Comparison of ENCODE assay signal across 1 cellular context in the genomic region with DNA sequence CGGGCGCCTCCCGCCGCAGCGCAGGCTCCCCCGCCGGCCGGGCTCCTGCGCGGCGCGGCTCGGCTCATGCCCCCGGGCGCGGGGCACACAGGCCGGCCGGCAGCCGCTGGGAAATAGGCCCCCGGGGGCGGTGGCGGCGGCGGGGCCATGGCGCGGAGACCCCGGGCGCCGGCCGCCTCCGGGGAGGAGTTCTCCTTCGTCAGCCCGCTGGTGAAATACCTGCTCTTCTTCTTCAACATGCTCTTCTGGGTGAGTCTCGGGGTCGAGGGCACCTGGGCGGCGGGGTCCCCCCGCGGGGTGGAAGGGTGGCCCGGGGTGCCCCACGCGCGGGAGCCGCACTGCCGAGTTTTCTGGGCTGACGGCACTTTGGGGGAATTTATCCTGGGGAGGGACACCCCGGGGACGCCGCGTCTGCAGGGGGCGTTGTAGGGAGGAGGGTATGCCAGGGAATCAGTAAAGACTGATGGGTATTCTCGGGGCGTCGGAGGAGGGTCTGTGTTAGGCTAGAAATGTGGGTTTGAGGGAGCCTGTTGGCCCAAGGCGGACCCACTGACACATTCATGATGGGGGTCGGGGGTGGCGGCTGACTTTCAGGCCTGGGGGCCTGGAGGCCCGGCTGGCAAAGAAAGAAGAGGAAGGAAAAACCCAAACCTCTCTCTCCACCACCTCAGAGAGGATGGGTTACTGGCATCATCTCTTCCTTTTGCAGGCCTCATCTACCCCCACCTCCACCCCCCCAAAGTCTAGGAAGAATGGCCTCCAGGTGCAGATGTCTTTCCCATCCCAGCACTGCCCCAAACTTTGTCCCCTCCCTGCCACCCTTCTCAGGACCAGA.
TF ChIP-seq lines count a peak whose summit lies in the region.

No MANE protein-coding gene starts in this region.

TF ChIP-seq in GM12878, 131 proteins besides CTCF, POLR2A, EP300 and RAD21 (continued from another document and continues in another):
- TF ChIP-seq, protein P1, sequence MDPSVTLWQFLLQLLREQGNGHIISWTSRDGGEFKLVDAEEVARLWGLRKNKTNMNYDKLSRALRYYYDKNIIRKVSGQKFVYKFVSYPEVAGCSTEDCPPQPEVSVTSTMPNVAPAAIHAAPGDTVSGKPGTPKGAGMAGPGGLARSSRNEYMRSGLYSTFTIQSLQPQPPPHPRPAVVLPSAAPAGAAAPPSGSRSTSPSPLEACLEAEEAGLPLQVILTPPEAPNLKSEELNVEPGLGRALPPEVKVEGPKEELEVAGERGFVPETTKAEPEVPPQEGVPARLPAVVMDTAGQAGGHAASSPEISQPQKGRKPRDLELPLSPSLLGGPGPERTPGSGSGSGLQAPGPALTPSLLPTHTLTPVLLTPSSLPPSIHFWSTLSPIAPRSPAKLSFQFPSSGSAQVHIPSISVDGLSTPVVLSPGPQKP (IDR thresholded peaks at IDR 0.05; ENCODE audit: low read depth, low read length), result no peak
- TF ChIP-seq, protein P2, sequence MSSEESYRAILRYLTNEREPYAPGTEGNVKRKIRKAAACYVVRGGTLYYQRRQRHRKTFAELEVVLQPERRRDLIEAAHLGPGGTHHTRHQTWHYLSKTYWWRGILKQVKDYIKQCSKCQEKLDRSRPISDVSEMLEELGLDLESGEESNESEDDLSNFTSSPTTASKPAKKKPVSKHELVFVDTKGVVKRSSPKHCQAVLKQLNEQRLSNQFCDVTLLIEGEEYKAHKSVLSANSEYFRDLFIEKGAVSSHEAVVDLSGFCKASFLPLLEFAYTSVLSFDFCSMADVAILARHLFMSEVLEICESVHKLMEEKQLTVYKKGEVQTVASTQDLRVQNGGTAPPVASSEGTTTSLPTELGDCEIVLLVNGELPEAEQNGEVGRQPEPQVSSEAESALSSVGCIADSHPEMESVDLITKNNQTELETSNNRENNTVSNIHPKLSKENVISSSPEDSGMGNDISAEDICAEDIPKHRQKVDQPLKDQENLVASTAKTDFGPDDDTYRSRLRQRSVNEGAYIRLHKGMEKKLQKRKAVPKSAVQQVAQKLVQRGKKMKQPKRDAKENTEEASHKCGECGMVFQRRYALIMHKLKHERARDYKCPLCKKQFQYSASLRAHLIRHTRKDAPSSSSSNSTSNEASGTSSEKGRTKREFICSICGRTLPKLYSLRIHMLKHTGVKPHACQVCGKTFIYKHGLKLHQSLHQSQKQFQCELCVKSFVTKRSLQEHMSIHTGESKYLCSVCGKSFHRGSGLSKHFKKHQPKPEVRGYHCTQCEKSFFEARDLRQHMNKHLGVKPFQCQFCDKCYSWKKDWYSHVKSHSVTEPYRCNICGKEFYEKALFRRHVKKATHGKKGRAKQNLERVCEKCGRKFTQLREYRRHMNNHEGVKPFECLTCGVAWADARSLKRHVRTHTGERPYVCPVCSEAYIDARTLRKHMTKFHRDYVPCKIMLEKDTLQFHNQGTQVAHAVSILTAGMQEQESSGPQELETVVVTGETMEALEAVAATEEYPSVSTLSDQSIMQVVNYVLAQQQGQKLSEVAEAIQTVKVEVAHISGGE (CRISPR knock-in tag; IDR thresholded peaks at IDR 0.05), result no peak
- TF ChIP-seq WRNIP1 (IDR thresholded peaks at IDR 0.05; ENCODE audit: borderline replicate concordance, low read depth, low read length) (no peak), CEBPB (IDR thresholded peaks at IDR 0.05; ENCODE audit: borderline replicate concordance in 1 of 2, low read depth in 2 of 2, low read length in 2 of 2) (no peak), ZNF384 (IDR thresholded peaks at IDR 0.05; ENCODE audit: borderline replicate concordance, low read depth, low read length) (no peak), MYB (IDR thresholded peaks at IDR 0.05; ENCODE audit: borderline replicate concordance, low read depth, low read length) (no peak), ZNF622 (IDR thresholded peaks at IDR 0.05) (no peak), MEF2A (IDR thresholded peaks at IDR 0.05; ENCODE audit: insufficient read depth, low read depth, low read length) (no peak), HDGF (IDR thresholded peaks at IDR 0.05) (no peak), TBL1XR1 (IDR thresholded peaks at IDR 0.05; ENCODE audit: low read depth, low read length) (no peak), EED (IDR thresholded peaks at IDR 0.05; ENCODE audit: low read depth) (0 out of 2 replicates have a peak, but pooled peaks have one; percentile 3), KDM1A (IDR thresholded peaks at IDR 0.05; ENCODE audit: borderline replicate concordance) (no peak), GATAD2B (conservative IDR thresholded peaks at IDR 0.05; ENCODE audit: low read depth) (no peak; the same call in 1 of the 2 replicates), KAT2A (conservative IDR thresholded peaks at IDR 0.05; ENCODE audit: control insufficient read depth, low read depth, low read length) (no peak), LARP7 (IDR thresholded peaks at IDR 0.05) (no peak), HDAC6 (IDR thresholded peaks at IDR 0.05; ENCODE audit: unreplicated experiment) (no peak), JUNB (IDR thresholded peaks at IDR 0.05) (no peak), ESRRA (IDR thresholded peaks at IDR 0.05; ENCODE audit: low read length) (no peak), CREM (IDR thresholded peaks at IDR 0.05; ENCODE audit: low read depth) (no peak), KLF5 (IDR thresholded peaks at IDR 0.05; ENCODE audit: partially characterized antibody) (no peak), ZNF217 (IDR thresholded peaks at IDR 0.05) (0 out of 2 replicates have a peak, but pooled peaks have one; percentile 51), BCL11A (IDR thresholded peaks at IDR 0.05; ENCODE audit: low read depth, low read length) (no peak), NFIC (IDR thresholded peaks at IDR 0.05; ENCODE audit: low read depth, low read length) (no peak), CBX5 (IDR thresholded peaks at IDR 0.05; ENCODE audit: low read depth) (0 out of 2 replicates have a peak, but pooled peaks have one; percentile 53), GABPA (IDR thresholded peaks at IDR 0.05; ENCODE audit: low read depth) (no peak), BRCA1 (IDR thresholded peaks at IDR 0.05; ENCODE audit: low read depth, low read length) (no peak), ZNF24 (IDR thresholded peaks at IDR 0.05) (no peak), PAX8 (IDR thresholded peaks at IDR 0.05) (no peak), SIN3A (IDR thresholded peaks at IDR 0.05; ENCODE audit: low read depth, low read length) (no peak)
- TF ChIP-seq, protein P3, sequence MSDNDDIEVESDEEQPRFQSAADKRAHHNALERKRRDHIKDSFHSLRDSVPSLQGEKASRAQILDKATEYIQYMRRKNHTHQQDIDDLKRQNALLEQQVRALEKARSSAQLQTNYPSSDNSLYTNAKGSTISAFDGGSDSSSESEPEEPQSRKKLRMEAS (IDR thresholded peaks at IDR 0.05; ENCODE audit: low read depth, low read length), result no peak
- TF ChIP-seq, protein P4, sequence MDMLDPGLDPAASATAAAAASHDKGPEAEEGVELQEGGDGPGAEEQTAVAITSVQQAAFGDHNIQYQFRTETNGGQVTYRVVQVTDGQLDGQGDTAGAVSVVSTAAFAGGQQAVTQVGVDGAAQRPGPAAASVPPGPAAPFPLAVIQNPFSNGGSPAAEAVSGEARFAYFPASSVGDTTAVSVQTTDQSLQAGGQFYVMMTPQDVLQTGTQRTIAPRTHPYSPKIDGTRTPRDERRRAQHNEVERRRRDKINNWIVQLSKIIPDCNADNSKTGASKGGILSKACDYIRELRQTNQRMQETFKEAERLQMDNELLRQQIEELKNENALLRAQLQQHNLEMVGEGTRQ (IDR thresholded peaks at IDR 0.05; ENCODE audit: borderline replicate concordance, low read depth, low read length), result no peak
- TF ChIP-seq, protein P5, sequence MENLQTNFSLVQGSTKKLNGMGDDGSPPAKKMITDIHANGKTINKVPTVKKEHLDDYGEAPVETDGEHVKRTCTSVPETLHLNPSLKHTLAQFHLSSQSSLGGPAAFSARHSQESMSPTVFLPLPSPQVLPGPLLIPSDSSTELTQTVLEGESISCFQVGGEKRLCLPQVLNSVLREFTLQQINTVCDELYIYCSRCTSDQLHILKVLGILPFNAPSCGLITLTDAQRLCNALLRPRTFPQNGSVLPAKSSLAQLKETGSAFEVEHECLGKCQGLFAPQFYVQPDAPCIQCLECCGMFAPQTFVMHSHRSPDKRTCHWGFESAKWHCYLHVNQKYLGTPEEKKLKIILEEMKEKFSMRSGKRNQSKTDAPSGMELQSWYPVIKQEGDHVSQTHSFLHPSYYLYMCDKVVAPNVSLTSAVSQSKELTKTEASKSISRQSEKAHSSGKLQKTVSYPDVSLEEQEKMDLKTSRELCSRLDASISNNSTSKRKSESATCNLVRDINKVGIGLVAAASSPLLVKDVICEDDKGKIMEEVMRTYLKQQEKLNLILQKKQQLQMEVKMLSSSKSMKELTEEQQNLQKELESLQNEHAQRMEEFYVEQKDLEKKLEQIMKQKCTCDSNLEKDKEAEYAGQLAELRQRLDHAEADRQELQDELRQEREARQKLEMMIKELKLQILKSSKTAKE (IDR thresholded peaks at IDR 0.05; ENCODE audit: low read depth, poor library complexity, severe bottlenecking), result peak; percentile 32
- TF ChIP-seq, protein P6, sequence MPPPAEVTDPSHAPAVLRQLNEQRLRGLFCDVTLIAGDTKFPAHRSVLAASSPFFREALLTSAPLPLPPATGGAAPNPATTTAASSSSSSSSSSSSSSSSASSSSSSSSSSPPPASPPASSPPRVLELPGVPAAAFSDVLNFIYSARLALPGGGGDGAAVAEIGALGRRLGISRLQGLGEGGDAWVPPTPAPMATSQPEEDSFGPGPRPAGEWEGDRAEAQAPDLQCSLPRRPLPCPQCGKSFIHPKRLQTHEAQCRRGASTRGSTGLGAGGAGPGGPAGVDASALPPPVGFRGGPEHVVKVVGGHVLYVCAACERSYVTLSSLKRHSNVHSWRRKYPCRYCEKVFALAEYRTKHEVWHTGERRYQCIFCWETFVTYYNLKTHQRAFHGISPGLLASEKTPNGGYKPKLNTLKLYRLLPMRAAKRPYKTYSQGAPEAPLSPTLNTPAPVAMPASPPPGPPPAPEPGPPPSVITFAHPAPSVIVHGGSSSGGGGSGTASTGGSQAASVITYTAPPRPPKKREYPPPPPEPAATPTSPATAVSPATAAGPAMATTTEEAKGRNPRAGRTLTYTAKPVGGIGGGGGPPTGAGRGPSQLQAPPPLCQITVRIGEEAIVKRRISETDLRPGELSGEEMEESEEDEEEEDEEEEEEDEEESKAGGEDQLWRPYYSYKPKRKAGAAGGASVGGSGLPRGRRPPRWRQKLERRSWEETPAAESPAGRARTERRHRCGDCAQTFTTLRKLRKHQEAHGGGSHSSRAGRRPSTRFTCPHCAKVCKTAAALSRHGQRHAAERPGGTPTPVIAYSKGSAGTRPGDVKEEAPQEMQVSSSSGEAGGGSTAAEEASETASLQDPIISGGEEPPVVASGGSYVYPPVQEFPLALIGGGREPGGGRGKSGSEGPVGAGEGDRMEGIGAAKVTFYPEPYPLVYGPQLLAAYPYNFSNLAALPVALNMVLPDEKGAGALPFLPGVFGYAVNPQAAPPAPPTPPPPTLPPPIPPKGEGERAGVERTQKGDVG (CRISPR knock-in tag; IDR thresholded peaks at IDR 0.05), result no peak
- TF ChIP-seq, protein P7, sequence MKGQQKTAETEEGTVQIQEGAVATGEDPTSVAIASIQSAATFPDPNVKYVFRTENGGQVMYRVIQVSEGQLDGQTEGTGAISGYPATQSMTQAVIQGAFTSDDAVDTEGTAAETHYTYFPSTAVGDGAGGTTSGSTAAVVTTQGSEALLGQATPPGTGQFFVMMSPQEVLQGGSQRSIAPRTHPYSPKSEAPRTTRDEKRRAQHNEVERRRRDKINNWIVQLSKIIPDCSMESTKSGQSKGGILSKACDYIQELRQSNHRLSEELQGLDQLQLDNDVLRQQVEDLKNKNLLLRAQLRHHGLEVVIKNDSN (IDR thresholded peaks at IDR 0.05; ENCODE audit: borderline replicate concordance, extremely low read length, insufficient read depth, low read depth, low read length), result no peak
- TF ChIP-seq, protein P8, sequence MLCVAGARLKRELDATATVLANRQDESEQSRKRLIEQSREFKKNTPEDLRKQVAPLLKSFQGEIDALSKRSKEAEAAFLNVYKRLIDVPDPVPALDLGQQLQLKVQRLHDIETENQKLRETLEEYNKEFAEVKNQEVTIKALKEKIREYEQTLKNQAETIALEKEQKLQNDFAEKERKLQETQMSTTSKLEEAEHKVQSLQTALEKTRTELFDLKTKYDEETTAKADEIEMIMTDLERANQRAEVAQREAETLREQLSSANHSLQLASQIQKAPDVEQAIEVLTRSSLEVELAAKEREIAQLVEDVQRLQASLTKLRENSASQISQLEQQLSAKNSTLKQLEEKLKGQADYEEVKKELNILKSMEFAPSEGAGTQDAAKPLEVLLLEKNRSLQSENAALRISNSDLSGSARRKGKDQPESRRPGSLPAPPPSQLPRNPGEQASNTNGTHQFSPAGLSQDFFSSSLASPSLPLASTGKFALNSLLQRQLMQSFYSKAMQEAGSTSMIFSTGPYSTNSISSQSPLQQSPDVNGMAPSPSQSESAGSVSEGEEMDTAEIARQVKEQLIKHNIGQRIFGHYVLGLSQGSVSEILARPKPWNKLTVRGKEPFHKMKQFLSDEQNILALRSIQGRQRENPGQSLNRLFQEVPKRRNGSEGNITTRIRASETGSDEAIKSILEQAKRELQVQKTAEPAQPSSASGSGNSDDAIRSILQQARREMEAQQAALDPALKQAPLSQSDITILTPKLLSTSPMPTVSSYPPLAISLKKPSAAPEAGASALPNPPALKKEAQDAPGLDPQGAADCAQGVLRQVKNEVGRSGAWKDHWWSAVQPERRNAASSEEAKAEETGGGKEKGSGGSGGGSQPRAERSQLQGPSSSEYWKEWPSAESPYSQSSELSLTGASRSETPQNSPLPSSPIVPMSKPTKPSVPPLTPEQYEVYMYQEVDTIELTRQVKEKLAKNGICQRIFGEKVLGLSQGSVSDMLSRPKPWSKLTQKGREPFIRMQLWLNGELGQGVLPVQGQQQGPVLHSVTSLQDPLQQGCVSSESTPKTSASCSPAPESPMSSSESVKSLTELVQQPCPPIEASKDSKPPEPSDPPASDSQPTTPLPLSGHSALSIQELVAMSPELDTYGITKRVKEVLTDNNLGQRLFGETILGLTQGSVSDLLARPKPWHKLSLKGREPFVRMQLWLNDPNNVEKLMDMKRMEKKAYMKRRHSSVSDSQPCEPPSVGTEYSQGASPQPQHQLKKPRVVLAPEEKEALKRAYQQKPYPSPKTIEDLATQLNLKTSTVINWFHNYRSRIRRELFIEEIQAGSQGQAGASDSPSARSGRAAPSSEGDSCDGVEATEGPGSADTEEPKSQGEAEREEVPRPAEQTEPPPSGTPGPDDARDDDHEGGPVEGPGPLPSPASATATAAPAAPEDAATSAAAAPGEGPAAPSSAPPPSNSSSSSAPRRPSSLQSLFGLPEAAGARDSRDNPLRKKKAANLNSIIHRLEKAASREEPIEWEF (IDR thresholded peaks at IDR 0.05; ENCODE audit: insufficient replicate concordance, low read depth, low read length), result no peak
- TF ChIP-seq, protein P9, sequence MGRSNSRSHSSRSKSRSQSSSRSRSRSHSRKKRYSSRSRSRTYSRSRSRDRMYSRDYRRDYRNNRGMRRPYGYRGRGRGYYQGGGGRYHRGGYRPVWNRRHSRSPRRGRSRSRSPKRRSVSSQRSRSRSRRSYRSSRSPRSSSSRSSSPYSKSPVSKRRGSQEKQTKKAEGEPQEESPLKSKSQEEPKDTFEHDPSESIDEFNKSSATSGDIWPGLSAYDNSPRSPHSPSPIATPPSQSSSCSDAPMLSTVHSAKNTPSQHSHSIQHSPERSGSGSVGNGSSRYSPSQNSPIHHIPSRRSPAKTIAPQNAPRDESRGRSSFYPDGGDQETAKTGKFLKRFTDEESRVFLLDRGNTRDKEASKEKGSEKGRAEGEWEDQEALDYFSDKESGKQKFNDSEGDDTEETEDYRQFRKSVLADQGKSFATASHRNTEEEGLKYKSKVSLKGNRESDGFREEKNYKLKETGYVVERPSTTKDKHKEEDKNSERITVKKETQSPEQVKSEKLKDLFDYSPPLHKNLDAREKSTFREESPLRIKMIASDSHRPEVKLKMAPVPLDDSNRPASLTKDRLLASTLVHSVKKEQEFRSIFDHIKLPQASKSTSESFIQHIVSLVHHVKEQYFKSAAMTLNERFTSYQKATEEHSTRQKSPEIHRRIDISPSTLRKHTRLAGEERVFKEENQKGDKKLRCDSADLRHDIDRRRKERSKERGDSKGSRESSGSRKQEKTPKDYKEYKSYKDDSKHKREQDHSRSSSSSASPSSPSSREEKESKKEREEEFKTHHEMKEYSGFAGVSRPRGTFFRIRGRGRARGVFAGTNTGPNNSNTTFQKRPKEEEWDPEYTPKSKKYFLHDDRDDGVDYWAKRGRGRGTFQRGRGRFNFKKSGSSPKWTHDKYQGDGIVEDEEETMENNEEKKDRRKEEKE (IDR thresholded peaks at IDR 0.05), result no peak
